9 cellular contexts compared by ENCODE assay signal in genomic region chr3:180855364-180855763, GRCh38. TPM values are rescaled to one million over a fixed set of nuclear protein-coding genes. Genes with fewer than 3 reads are reported as not detected.
DNase-seq lines count a peak whose midpoint lies in the region; ATAC-seq and TF ChIP-seq lines count a peak whose summit lies in the region.
"Had no signal": no experiment of that assay in that cellular context is flagged by ENCODE, and none has a peak within 500 bp of the region (broad histone marks: within the 10 kb centered on the region; RNA-seq: fewer than 3 reads in every experiment).

No MANE protein-coding gene starts in this region.

- H3K9me3 Mint-ChIP-seq in naive thymus-derived CD8-positive, alpha-beta T cell, result peaks cover 0 to 32% (median 12%) of the 10 kb centered on the region in 9 donors

- ATAC-seq in HG03342 (IDR thresholded peaks at IDR 0.05; ENCODE audit: unreplicated experiment), result peak; percentile 66
- ATAC-seq in naive thymus-derived CD8-positive, alpha-beta T cell, result no peak
- no peak for ATAC-seq in HG03135 (IDR thresholded peaks at IDR 0.05; ENCODE audit: unreplicated experiment)
- ATAC-seq in GM19397 (IDR thresholded peaks at IDR 0.05; ENCODE audit: unreplicated experiment), result no peak

- H3K4me2 ChIP-seq in PC-9, result no peak overlapping the region

- H3K27me3 ChIP-seq in PC-9 (ENCODE audit: insufficient read depth, low read depth), result no peaks in the 10 kb centered on the region

- H3K9me2 ChIP-seq in PC-9 (ENCODE audit: insufficient read depth), result no peaks in the 10 kb centered on the region

- BruUV-seq in PC-9 (replicated peaks; lab: Mats Ljungman, UMichigan), result no TSS peak

- no peak overlapping the region for H3K4me3 ChIP-seq in PC-9

- CTCF ChIA-PET in PC-9 (lab: Charles Lee), result no interaction called here

- no peaks in the 10 kb centered on the region; the same call in 1 of the 2 replicates for H3K9me3 ChIP-seq in PC-9 (ENCODE audit: insufficient read depth, low read depth)

- POLR2A ChIA-PET in PC-9 (lab: Charles Lee; ENCODE audit: unreplicated experiment), result interaction anchor here (0.6 kb wide), 1 partner anchor 57 kb away, joined by 32 read pairs; the partner anchor contains the start of gene FXR1
- POLR2A ChIA-PET in naive thymus-derived CD8-positive, alpha-beta T cell (lab: Charles Lee), result no interaction called here

- H3K4me1 Mint-ChIP-seq in naive thymus-derived CD8-positive, alpha-beta T cell, result peaks cover 0 to 2% (median 0%) of the 10 kb centered on the region in 4 donors
- H3K4me1 Mint-ChIP-seq: stimulated activated memory B cell treated with anti-CD40 and anti-IgM and Interleukin-4, amounts not matched to agents 10 μg/mL and 1 μg/mL and 100 μg/mL, for 72 hours had no signal

- DNase-seq in DMS 273 (lab: John Stamatoyannopoulos, UW; ENCODE audit: unreplicated experiment), result peak; percentile 35
- no peak for DNase-seq in DMS 273 treated with DMSO at 0.1 percent for 48 hours (lab: John Stamatoyannopoulos, UW)
- no peak for DNase-seq in PC-9
- DNase-seq in lung microvascular endothelial cell (ENCODE audit: low read depth in 2 of 2), result peak; percentile 6 to 35
- no peak for DNase-seq in naive thymus-derived CD8-positive, alpha-beta T cell

- intact Hi-C loops in PC-9 (cut with micrococcal nuclease; ENCODE audit: unreplicated experiment), result no loop called here

- no peaks in the 10 kb centered on the region for H4K20me1 ChIP-seq in PC-9 (ENCODE audit: insufficient read depth)

- H3K27me3 Mint-ChIP-seq in naive thymus-derived CD8-positive, alpha-beta T cell, result peaks cover 10 to 37% (median 14%) of the 10 kb centered on the region in 5 donors

- H3K4me3 Mint-ChIP-seq in naive thymus-derived CD8-positive, alpha-beta T cell, result no peak overlapping the region
- H3K4me3 Mint-ChIP-seq: stimulated activated memory B cell treated with anti-CD40 and anti-IgM and Interleukin-4, amounts not matched to agents 10 μg/mL and 1 μg/mL and 100 μg/mL, for 72 hours had no signal

- TF ChIP-seq CTCF in PC-9 (conservative IDR thresholded peaks at IDR 0.05), result peak; percentile 60

- H3K27ac Mint-ChIP-seq in naive thymus-derived CD8-positive, alpha-beta T cell, result no peak overlapping the region
- H3K27ac Mint-ChIP-seq: stimulated activated memory B cell treated with anti-CD40 and anti-IgM and Interleukin-4, amounts not matched to agents 10 μg/mL and 1 μg/mL and 100 μg/mL, for 72 hours had no signal

- H3K4me1 ChIP-seq in PC-9 (replicated peaks; ENCODE audit: insufficient read depth), result no peaks in the 10 kb centered on the region

- no peak overlapping the region for H2AFZ ChIP-seq in PC-9

- H3K79me2 ChIP-seq in PC-9 (ENCODE audit: low read depth), result no peaks in the 10 kb centered on the region

- no peaks in the 10 kb centered on the region for H3F3A ChIP-seq in PC-9 (ENCODE audit: insufficient read depth, low read depth)

- peaks cover 0 to 20% (median 0%) of the 10 kb centered on the region in 3 donors for H3K36me3 Mint-ChIP-seq in naive thymus-derived CD8-positive, alpha-beta T cell
- H3K36me3 Mint-ChIP-seq: stimulated activated memory B cell treated with anti-CD40 and anti-IgM and Interleukin-4, amounts not matched to agents 10 μg/mL and 1 μg/mL and 100 μg/mL, for 72 hours had no signal

- H3K27ac ChIP-seq in PC-9, result no peak overlapping the region

- H3K36me3 ChIP-seq in PC-9 (ENCODE audit: low read depth), result no peaks in the 10 kb centered on the region

RNA-seq across cellular contexts. Expression of gene FXR1, which starts 57.1 kb away (rescaled TPM):
- 236 and 288 TPM in 2 replicates for total RNA-seq in PC-9 (2021)
- 127 and 143 TPM in 2 replicates for total RNA-seq in lung microvascular endothelial cell
- total RNA-seq in naive thymus-derived CD8-positive, alpha-beta T cell, result 100 to 1,000 TPM; 149 to 153 TPM
- polyA plus RNA-seq in naive thymus-derived CD8-positive, alpha-beta T cell, result 10 to 100 TPM; 53.1 to 62.5 (median 58.8) TPM

Comparison
In these comparisons a context has a peak if more than half of its experiments do, and no peak if none do; other contexts are left out.
1. DNase-seq: peak in DMS 273 (single experiment) and lung microvascular endothelial cell (2 of 2); none in DMS 273 treated with DMSO at 0.1 percent for 48 hours (single experiment), PC-9 (0 of 2) and naive thymus-derived CD8-positive, alpha-beta T cell (0 of 10).